Comparison of ENCODE assay signal across 14 cellular contexts in genomic region chr18:48766025-48766424, GRCh38.
"Had no signal": no experiment of that assay in that cellular context is flagged by ENCODE, and none has a peak within 500 bp of the region (broad histone marks: within the 10 kb centered on the region; RNA-seq: fewer than 3 reads in every experiment).

No MANE protein-coding gene starts in this region.

- DNase-seq: activated CD4-positive, alpha-beta T cell treated with anti-CD3 and anti-CD28 coated beads, Interleukin-2, amount 50 U/mL, for 4 hours; activated CD4-positive, CD25-positive, alpha-beta regulatory T cell treated with anti-CD3 and anti-CD28 coated beads, Interleukin-2, amount 50 U/mL, for 72 hours; activated effector memory CD4-positive, alpha-beta T cell treated with Interleukin-2 at 50 U/mL for 16 hours; activated T-cell treated with anti-CD3 and anti-CD28 coated beads, Interleukin-2, amount 50 U/mL, for 1 hour; amygdala; brain microvascular endothelial cell; left lung; mesendoderm; stimulated activated CD4-positive, alpha-beta T cell treated with anti-CD3 and anti-CD28 coated beads, Interleukin-15, amount 100 ng/mL, for 24 hours; stomach; SW 1271; thyroid gland had no signal

- H3K27ac ChIP-seq: brain microvascular endothelial cell, left lung, stomach, thyroid gland had no signal

- H3K4me3 ChIP-seq: left lung, psoas muscle, stomach, thyroid gland had no signal

- H3K27me3 ChIP-seq: brain microvascular endothelial cell, left lung, stomach, thyroid gland had no signal

- H3K4me1 ChIP-seq: left lung had no signal

- ATAC-seq: esophagus mucosa, left lung had no signal

- H3K9me3 ChIP-seq: left lung, psoas muscle, stomach, thyroid gland had no signal
